7 cellular contexts compared by ENCODE assay signal in the genomic region with DNA sequence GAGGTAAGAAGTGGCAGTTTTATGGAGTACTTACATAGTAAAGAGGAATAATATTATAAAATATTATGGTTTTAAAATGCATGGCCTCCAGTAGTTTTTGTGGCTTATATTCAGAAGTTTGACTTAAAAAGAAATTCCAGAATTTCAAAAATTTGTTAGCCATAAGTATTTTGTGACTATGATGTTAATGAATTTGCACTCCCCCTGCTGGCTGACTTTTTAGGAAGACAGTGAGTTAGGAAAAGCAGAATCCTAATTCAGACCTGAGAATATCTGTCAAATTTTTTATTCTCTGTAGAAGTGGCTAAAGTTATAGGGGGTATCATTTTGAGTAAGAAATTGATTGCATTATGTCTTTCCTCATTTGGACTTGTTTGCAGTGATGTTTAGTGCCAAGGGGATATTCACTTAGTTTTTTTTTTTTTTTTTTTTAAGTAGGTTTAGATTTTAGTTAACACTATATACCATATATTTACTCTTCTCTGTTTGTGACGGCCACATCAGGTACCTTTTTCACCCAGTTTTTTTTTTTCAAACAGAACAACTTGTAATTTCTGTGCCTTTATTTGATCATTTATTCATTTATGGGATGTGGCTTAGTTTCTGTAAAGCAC. TPM values are rescaled to one million over a fixed set of nuclear protein-coding genes. Genes with fewer than 3 reads are reported as not detected.
A peak's percentile ranks its signal among the peaks of the same experiment; 100 is the strongest.
DNase-seq lines count a peak whose midpoint lies in the region; ATAC-seq and TF ChIP-seq lines count a peak whose summit lies in the region.

No MANE protein-coding gene starts in this region.

- peak; percentile 31 to 66 (median 63) for TF ChIP-seq CTCF in gastroesophageal sphincter (IDR thresholded peaks at IDR 0.05)
- peak; percentile 46 for TF ChIP-seq CTCF in thoracic aorta (IDR thresholded peaks at IDR 0.05)

- 54% methylated on average over 1 of the region's 1 CpG; no CpG with 5 or more reads in 1 of the 2 donors for WGBS in gastroesophageal sphincter (ENCODE audit: low coverage in 1 of 2), 2 donors

- ATAC-seq in gastroesophageal sphincter = no peak
- ATAC-seq in thoracic aorta (ENCODE audit: insufficient number of reproducible peaks, low FRiP score, low read depth) = no peak
- no peak for ATAC-seq in GM19023 (IDR thresholded peaks at IDR 0.05; ENCODE audit: unreplicated experiment)

- H3K36me3 ChIP-seq in HAP-1 (replicated peaks) = no peaks in the 10 kb centered on the region
- H3K36me3 ChIP-seq in gastroesophageal sphincter = no peaks in the 10 kb centered on the region
- H3K36me3 ChIP-seq in thoracic aorta = no peaks in the 10 kb centered on the region

- H3K4me1 ChIP-seq in HAP-1 (no peaks in the 10 kb centered on the region), gastroesophageal sphincter (peaks cover 0 to 38% (median 0%) of the 10 kb centered on the region in 3 donors), thoracic aorta (ENCODE audit: control insufficient read depth in 1 of 2, low read depth in 2 of 2) (peaks cover 18 to 26% of the 10 kb centered on the region in 2 donors)

- H3K27me3 ChIP-seq in HAP-1 (ENCODE audit: low read depth) (no peaks in the 10 kb centered on the region), gastroesophageal sphincter (no peaks in the 10 kb centered on the region), thoracic aorta (replicated peaks; ENCODE audit: insufficient read depth) (no peaks in the 10 kb centered on the region)

- H3K27ac ChIP-seq in gastroesophageal sphincter (no peak overlapping the region), thoracic aorta (no peak overlapping the region)

- no peak for TF ChIP-seq POLR2A in gastroesophageal sphincter (IDR thresholded peaks at IDR 0.05)

- DNase-seq in COR-L47 (lab: John Stamatoyannopoulos, UW) (peak; percentile 8), HAP-1 (ENCODE audit: low spot score in 2 of 2) (peak; percentile 41 to 60), SW480 (ENCODE audit: low spot score) (peak; percentile 13), thoracic aorta (ENCODE audit: low spot score) (no peak), iPS-NIHi7 (ENCODE audit: extremely low spot score) (no peak)

- H3K4me3 ChIP-seq in HAP-1 (no peak overlapping the region), gastroesophageal sphincter (no peak overlapping the region), thoracic aorta (no peak overlapping the region)

- no peaks in the 10 kb centered on the region for H3K9me3 ChIP-seq in HAP-1
- no peaks in the 10 kb centered on the region for H3K9me3 ChIP-seq in gastroesophageal sphincter
- H3K9me3 ChIP-seq in thoracic aorta = no peaks in the 10 kb centered on the region

- in situ Hi-C loops in HAP-1 (cut with MboI; ENCODE audit: low sequenced_read_pairs) = no loop called here

- TF ChIP-seq EP300 in gastroesophageal sphincter (IDR thresholded peaks at IDR 0.05) = no peak

RNA-seq across cellular contexts. Expression of gene ZFAND3, which starts 40.8 kb away (rescaled TPM):
- total RNA-seq in gastroesophageal sphincter = 10 to 100 TPM; 46.3 to 73.6 (median 49.3) TPM
- 10 to 100 TPM; 45.4 to 56.2 TPM for total RNA-seq in thoracic aorta

Comparison
In these comparisons a context has a peak if more than half of its experiments do, and no peak if none do; other contexts are left out.
1. DNase-seq: peak in COR-L47 (single experiment), HAP-1 (2 of 2) and SW480 (single experiment); none in thoracic aorta (single experiment) and iPS-NIHi7 (single experiment).